1 cellular context compared by ENCODE assay signal in the genomic region with DNA sequence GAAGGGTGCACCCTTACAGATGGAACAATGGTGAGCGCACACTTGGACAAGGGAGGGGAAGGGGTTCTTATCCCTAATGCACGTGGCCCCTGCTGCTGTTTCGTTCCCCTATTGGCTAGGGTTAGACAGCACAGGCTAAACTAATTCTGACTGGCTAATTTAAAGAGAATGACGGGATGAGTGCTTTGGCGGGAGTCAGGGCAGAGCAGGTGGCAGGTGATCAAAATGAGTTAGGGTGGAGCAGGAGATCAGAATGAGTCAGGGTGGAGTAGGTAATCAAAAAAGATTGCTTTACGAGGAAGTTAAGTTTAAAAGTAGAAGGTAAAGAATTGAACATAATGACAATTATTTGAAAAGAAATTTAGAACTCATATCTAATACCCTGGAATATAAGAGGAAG.
TF ChIP-seq lines count a peak whose summit lies in the region.

No MANE protein-coding gene starts in this region.

TF ChIP-seq in H1, 55 proteins besides CTCF, POLR2A, EP300 and RAD21:
- TF ChIP-seq, protein P1, sequence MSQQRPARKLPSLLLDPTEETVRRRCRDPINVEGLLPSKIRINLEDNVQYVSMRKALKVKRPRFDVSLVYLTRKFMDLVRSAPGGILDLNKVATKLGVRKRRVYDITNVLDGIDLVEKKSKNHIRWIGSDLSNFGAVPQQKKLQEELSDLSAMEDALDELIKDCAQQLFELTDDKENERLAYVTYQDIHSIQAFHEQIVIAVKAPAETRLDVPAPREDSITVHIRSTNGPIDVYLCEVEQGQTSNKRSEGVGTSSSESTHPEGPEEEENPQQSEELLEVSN (IDR thresholded peaks at IDR 0.05): peak; percentile 64
